ENCODE assay signal across 9 cellular contexts in genomic region chr22:36362819-36363377, GRCh38. TPM values are rescaled to one million over a fixed set of nuclear protein-coding genes. Genes with fewer than 3 reads are reported as not detected.
DNase-seq lines count a peak whose midpoint lies in the region; ATAC-seq and TF ChIP-seq lines count a peak whose summit lies in the region.
"Had no signal": no experiment of that assay in that cellular context is flagged by ENCODE, and none has a peak within 500 bp of the region (broad histone marks: within the 10 kb centered on the region; RNA-seq: fewer than 3 reads in every experiment).

No MANE protein-coding gene starts in this region.

- no peak overlapping the region for H3K9ac ChIP-seq in mesenchymal stem cell (ENCODE audit: low read length)

- no peak overlapping the region for H2BK5ac ChIP-seq in mesenchymal stem cell (ENCODE audit: low read depth, low read length, poor library complexity, severe bottlenecking)

- H3K9me3 ChIP-seq in adrenal gland (replicated peaks in 1 of 3) (no peaks in the 10 kb centered on the region), mesenchymal stem cell (ENCODE audit: control insufficient read depth, low read length) (no peaks in the 10 kb centered on the region), upper lobe of left lung (no peaks in the 10 kb centered on the region)

- peak overlapping the region in 1 of 2 experiments; percentile 34 for H3K23ac ChIP-seq in mesenchymal stem cell (ENCODE audit: low read length in 2 of 2)

- ATAC-seq in upper lobe of left lung (ENCODE audit: low FRiP score in 2 of 2) = peak in 1 of 2 donors; percentile 2

- H3K79me1 ChIP-seq in mesenchymal stem cell (replicated peaks; ENCODE audit: low read length, poor library complexity, severe bottlenecking) = no peaks in the 10 kb centered on the region

- H3K27ac ChIP-seq in adrenal gland (peak overlapping the region in 3 of 5 donors; percentile 51 to 86 (median 69)), mesenchymal stem cell (ENCODE audit: low read length, poor library complexity, severe bottlenecking) (peak overlapping the region; percentile 90), upper lobe of left lung (peak overlapping the region; percentile 75 to 95 (median 82))

- H3K4me3 ChIP-seq in adrenal gland (no peak overlapping the region), mesenchymal stem cell (ENCODE audit: insufficient read depth in 1 of 2, low read depth in 1 of 2, low read length in 2 of 2) (no peak overlapping the region), upper lobe of left lung (no peak overlapping the region)

- 61 to 70% (median 66%) methylated on average over 3 of the region's 3 CpGs for WGBS in adrenal gland, 4 donors
- 75% methylated on average over 3 of the region's 3 CpGs for WGBS in mesenchymal stem cell
- 73 to 78% methylated on average over 3 of the region's 3 CpGs for WGBS in upper lobe of left lung, 2 donors

- TF ChIP-seq POLR2A in adrenal gland (IDR thresholded peaks at IDR 0.05) (no peak), upper lobe of left lung (IDR thresholded peaks at IDR 0.05) (no peak)

- TF ChIP-seq CTCF in adrenal gland (IDR thresholded peaks at IDR 0.05) = no peak
- no peak for TF ChIP-seq CTCF in upper lobe of left lung (IDR thresholded peaks at IDR 0.05)

- H2AFZ ChIP-seq in mesenchymal stem cell (ENCODE audit: low read depth, low read length) = no peak overlapping the region

- H2BK12ac ChIP-seq in mesenchymal stem cell (ENCODE audit: low read length in 2 of 2) = peak overlapping the region in 1 of 2 experiments; percentile 6

- intact Hi-C loops in adrenal gland (cut with DNase I) = no loop called here

- peak overlapping the region in 1 of 2 experiments; percentile 59 for H3K4ac ChIP-seq in mesenchymal stem cell (ENCODE audit: low read depth in 1 of 2, low read length in 2 of 2)

- peak overlapping the region in 1 of 2 experiments; percentile 26 for H3K14ac ChIP-seq in mesenchymal stem cell (ENCODE audit: low read length in 2 of 2)

- DNase-seq in activated effector memory CD4-positive, alpha-beta T cell treated with anti-CD3 and anti-CD28 coated beads, Interleukin-2, amount 50 U/mL, for 16 hours = peak; percentile 81
- DNase-seq in activated effector memory CD4-positive, alpha-beta T cell treated with Interleukin-2 at 50 U/mL for 16 hours = no peak
- peak in 2 of 7 donors; percentile 42 to 53 for DNase-seq in adrenal gland
- peak; percentile 60 for DNase-seq in mesenchymal stem cell
- no peak for DNase-seq in upper lobe of left lung
- no peak for DNase-seq in NCI-H2107 treated with DMSO at 0.1 percent for 48 hours (lab: John Stamatoyannopoulos, UW; ENCODE audit: unreplicated experiment)
- no peak for DNase-seq in nucleus accumbens (lab: John Stamatoyannopoulos, UW)
- no peak for DNase-seq in cortex of kidney (lab: John Stamatoyannopoulos, UW)
- DNase-seq: GOT3 had no signal

- no peak overlapping the region for H4K8ac ChIP-seq in mesenchymal stem cell (ENCODE audit: low read length)

- H3K18ac ChIP-seq in mesenchymal stem cell (ENCODE audit: low read depth in 1 of 2, low read length in 2 of 2) = no peak overlapping the region

- H2AK5ac ChIP-seq in mesenchymal stem cell (ENCODE audit: low read length, severe bottlenecking) = peak overlapping the region; percentile 69

- no peak overlapping the region for H2BK120ac ChIP-seq in mesenchymal stem cell (ENCODE audit: low read depth, low read length)

- H3K27me3 ChIP-seq in adrenal gland = no peaks in the 10 kb centered on the region
- H3K27me3 ChIP-seq in mesenchymal stem cell (ENCODE audit: control insufficient read depth in 1 of 2, insufficient read depth in 1 of 2, low read length in 2 of 2) = no peaks in the 10 kb centered on the region
- no peaks in the 10 kb centered on the region for H3K27me3 ChIP-seq in upper lobe of left lung

- H3K4me2 ChIP-seq in mesenchymal stem cell (ENCODE audit: low read length, poor library complexity, severe bottlenecking) = no peak overlapping the region

- no peaks in the 10 kb centered on the region for H3K36me3 ChIP-seq in adrenal gland (replicated peaks in 1 of 2)
- H3K36me3 ChIP-seq in mesenchymal stem cell (ENCODE audit: control insufficient read depth in 1 of 2, insufficient read depth in 2 of 2, low read depth in 1 of 2, low read length in 2 of 2) = peaks cover 4 to 44% of the 10 kb centered on the region in 2 experiments
- peaks cover 0 to 17% (median 3%) of the 10 kb centered on the region in 4 donors for H3K36me3 ChIP-seq in upper lobe of left lung

- TF ChIP-seq EP300 in upper lobe of left lung (IDR thresholded peaks at IDR 0.05) = no peak

- H3K4me1 ChIP-seq in adrenal gland (replicated peaks in 1 of 2) (peaks cover 57 to 89% of the 10 kb centered on the region in 2 donors), mesenchymal stem cell (ENCODE audit: control insufficient read depth, insufficient read depth, low read depth, low read length) (peaks cover 75% of the 10 kb centered on the region), upper lobe of left lung (peaks cover 99 to 100% (median 99%) of the 10 kb centered on the region in 4 donors)

- H4K91ac ChIP-seq in mesenchymal stem cell (ENCODE audit: low read length) = no peak overlapping the region

- H2BK15ac ChIP-seq in mesenchymal stem cell (ENCODE audit: low read depth, poor library complexity, severe bottlenecking) = no peak overlapping the region

RNA-seq across cellular contexts. Expression of gene MYH9, which starts 24.9 kb away (rescaled TPM):
- 100 to 1,000 TPM; 294 to 427 (median 369) TPM for total RNA-seq in adrenal gland
- 100 to 1,000 TPM in 2 of 3 donors, 10 to 100 TPM in 1; 96.2 to 164 (median 133) TPM for polyA plus RNA-seq in adrenal gland
- polyA plus RNA-seq in mesenchymal stem cell (2013, experiment 1 of 2) = 369 TPM
- 336 TPM for polyA plus RNA-seq in mesenchymal stem cell (2013, experiment 2 of 2)
- 100 to 1,000 TPM; 486 to 925 (median 599) TPM for total RNA-seq in upper lobe of left lung

Comparison
In these comparisons a context has a peak if more than half of its experiments do, and no peak if none do; other contexts are left out.
1. DNase-seq: peak in activated effector memory CD4-positive, alpha-beta T cell treated with anti-CD3 and anti-CD28 coated beads, Interleukin-2, amount 50 U/mL, for 16 hours (single experiment) and mesenchymal stem cell (single experiment); none in activated effector memory CD4-positive, alpha-beta T cell treated with Interleukin-2 at 50 U/mL for 16 hours (single experiment), upper lobe of left lung (0 of 2), NCI-H2107 treated with DMSO at 0.1 percent for 48 hours (single experiment), nucleus accumbens (0 of 56) and cortex of kidney (single experiment).
2. Peak in every context shown above with its lines, with median percentiles within 50 percentile points of each other: H3K27ac ChIP-seq.